Comparison of ENCODE assay signal across 20 cellular contexts in genomic region chr16:24478401-24478800, GRCh38.
"Had no signal": no experiment of that assay in that cellular context is flagged by ENCODE, and none has a peak within 500 bp of the region (broad histone marks: within the 10 kb centered on the region; RNA-seq: fewer than 3 reads in every experiment).

No MANE protein-coding gene starts in this region.

- DNase-seq: activated CD4-positive, alpha-beta T cell treated with anti-CD3 and anti-CD28 coated beads, Interleukin-2, amount 50 U/mL, for 48 hours; activated gamma-delta T cell treated with Interleukin-2 at 50 U/mL for 16 hours; activated T-cell treated with anti-CD3 and anti-CD28 coated beads for 4 hours; adrenal gland; cerebellar nuclear complex; cortex of kidney; gastrocnemius medialis; head of caudate nucleus; kidney; left lung; nucleus accumbens; stimulated activated CD4-positive, alpha-beta T cell treated with anti-CD3 and anti-CD28 coated beads, Interleukin-4, amount 100 ng/mL, for 1 hour; stomach; trophoblast cell had no signal

- H3K9me3 Mint-ChIP-seq: natural killer cell treated with Interleukin-12 subunit alpha and Interleukin-12 subunit beta and Interleukin-15 and Interleukin-18, amount 100 ng/mL, for 72 hours had no signal

- H3K27ac Mint-ChIP-seq: activated naive CD4-positive, alpha-beta T cell treated with anti-CD3 and anti-CD28 coated beads, Interleukin-2, amount 50 U/mL, for 72 hours; activated T-helper 1 cell treated with anti-CD3 and anti-CD28 coated beads, Interleukin-12 subunit alpha, Interleukin-12 subunit beta, Interleukin-2, Interleukin-4 antibody, amounts not matched to agents 30 ng/mL and 10 ng/mL and 1 ng/mL, durations not matched to agents 14 hours and 24 hours and 36 hours; mesothelial cell of epicardium; natural killer cell treated with Interleukin-12 subunit alpha and Interleukin-12 subunit beta and Interleukin-15 and Interleukin-18, amount 100 ng/mL, for 72 hours had no signal

- H3K36me3 ChIP-seq: adrenal gland, breast epithelium, gastrocnemius medialis, left lung, stomach had no signal

- H3K36me3 Mint-ChIP-seq: mesothelial cell of epicardium; natural killer cell treated with Interleukin-12 subunit alpha and Interleukin-12 subunit beta and Interleukin-15 and Interleukin-18, amount 100 ng/mL, for 72 hours had no signal

- H3K4me2 ChIP-seq: smooth muscle cell had no signal

- H3K27me3 ChIP-seq: adrenal gland, gastrocnemius medialis, left lung had no signal

- H3K4me1 Mint-ChIP-seq: mesothelial cell of epicardium had no signal

- H3K4me3 Mint-ChIP-seq: activated T-helper 1 cell treated with anti-CD3 and anti-CD28 coated beads, Interleukin-12 subunit alpha, Interleukin-12 subunit beta, Interleukin-2, Interleukin-4 antibody, amounts not matched to agents 30 ng/mL and 10 ng/mL and 1 ng/mL, durations not matched to agents 14 hours and 24 hours and 36 hours; mesothelial cell of epicardium; natural killer cell treated with Interleukin-12 subunit alpha and Interleukin-12 subunit beta and Interleukin-15 and Interleukin-18, amount 100 ng/mL, for 72 hours had no signal

- H3K27ac ChIP-seq: adrenal gland, breast epithelium, gastrocnemius medialis, left lung, stomach had no signal

- H3K4me1 ChIP-seq: adrenal gland, breast epithelium, gastrocnemius medialis, left lung, stomach had no signal

- H3K9me3 ChIP-seq: adrenal gland, gastrocnemius medialis had no signal

- H3K4me3 ChIP-seq: adrenal gland, breast epithelium, gastrocnemius medialis, left lung, smooth muscle cell, stomach had no signal
